Comparison of ENCODE assay signal across 17 cellular contexts in the genomic region with DNA sequence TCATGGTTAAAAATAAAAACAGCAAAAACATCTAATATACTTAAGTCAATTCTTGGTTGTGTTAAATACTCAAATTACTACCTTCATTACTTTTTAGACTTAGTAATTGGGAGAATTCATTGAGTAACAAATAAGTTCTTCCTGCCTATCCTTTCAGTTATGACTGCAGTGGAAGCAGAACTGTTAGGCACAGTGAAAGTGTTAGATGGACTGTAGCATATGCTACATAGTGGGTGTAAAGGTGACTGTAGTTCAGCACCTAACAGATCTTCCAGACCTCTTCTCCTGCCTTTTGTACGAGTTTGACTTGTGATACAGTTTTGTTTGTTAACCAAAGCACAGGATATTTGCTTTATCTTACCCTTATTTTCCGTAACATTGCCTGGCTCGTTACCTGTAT.
DNase-seq lines count a peak whose midpoint lies in the region; ATAC-seq, FAIRE-seq and TF ChIP-seq lines count a peak whose summit lies in the region.
"Had no signal": no experiment of that assay in that cellular context is flagged by ENCODE, and none has a peak within 500 bp of the region (broad histone marks: within the 10 kb centered on the region; RNA-seq: fewer than 3 reads in every experiment).

No MANE protein-coding gene starts in this region.

- H3K36me3 Mint-ChIP-seq in astrocyte (ENCODE audit: low read depth, unreplicated experiment) = no peaks in the 10 kb centered on the region

- H3K9me3 ChIP-seq in astrocyte (ENCODE audit: insufficient read depth, low read depth, low read length) = no peaks in the 10 kb centered on the region
- H3K9me3 ChIP-seq in right atrium auricular region = no peaks in the 10 kb centered on the region

- H3K9me3 Mint-ChIP-seq in stimulated activated naive CD8-positive, alpha-beta T cell treated with anti-CD3 and anti-CD28 coated beads, Interleukin-15, amount 100 ng/mL, for 72 hours = no peaks in the 10 kb centered on the region
- no peaks in the 10 kb centered on the region for H3K9me3 Mint-ChIP-seq in astrocyte (ENCODE audit: unreplicated experiment)
- H3K9me3 Mint-ChIP-seq: CD4-positive, alpha-beta T cell; HFFc6 had no signal

- no peak overlapping the region for H2AFZ ChIP-seq in astrocyte (ENCODE audit: low read depth, low read length)

- peaks cover 2% of the 10 kb centered on the region for H3K4me1 ChIP-seq in astrocyte (ENCODE audit: insufficient read depth, low read length)
- H3K4me1 ChIP-seq in right atrium auricular region = no peaks in the 10 kb centered on the region

- no peak overlapping the region for H3K9ac ChIP-seq in astrocyte (ENCODE audit: low read length)

- H3K27me3 ChIP-seq in astrocyte (ENCODE audit: insufficient read depth, low read length) (no peaks in the 10 kb centered on the region), right atrium auricular region (no peaks in the 10 kb centered on the region)

- ATAC-seq in stimulated activated naive CD8-positive, alpha-beta T cell treated with anti-CD3 and anti-CD28 coated beads, Interleukin-15, amount 100 ng/mL, for 72 hours = peak; percentile 76
- no peak for ATAC-seq in stimulated activated naive CD8-positive, alpha-beta T cell treated with anti-CD3 and anti-CD28 coated beads, Interleukin-15, Interleukin-2, amounts not matched to agents 100 U/mL and 50 U/mL, for 24 hours
- ATAC-seq in HG03565 (IDR thresholded peaks at IDR 0.05; ENCODE audit: unreplicated experiment) = peak; percentile 31
- ATAC-seq: HepG2 had no signal

- H3K27me3 Mint-ChIP-seq in stimulated activated naive CD8-positive, alpha-beta T cell treated with anti-CD3 and anti-CD28 coated beads, Interleukin-15, amount 100 ng/mL, for 72 hours = no peaks in the 10 kb centered on the region
- H3K27me3 Mint-ChIP-seq in astrocyte (ENCODE audit: low read depth, unreplicated experiment) = no peaks in the 10 kb centered on the region
- H3K27me3 Mint-ChIP-seq: B cell; CD4-positive, alpha-beta T cell had no signal

- H3K4me2 ChIP-seq in astrocyte (ENCODE audit: low read length) = peak overlapping the region; percentile 36

- H3K79me2 ChIP-seq in astrocyte (ENCODE audit: insufficient read depth, low read length) = no peaks in the 10 kb centered on the region

- H3K4me3 Mint-ChIP-seq in stimulated activated naive CD8-positive, alpha-beta T cell treated with anti-CD3 and anti-CD28 coated beads, Interleukin-15, amount 100 ng/mL, for 72 hours = no peak overlapping the region
- H3K4me3 Mint-ChIP-seq in astrocyte (ENCODE audit: unreplicated experiment) = no peak overlapping the region
- H3K4me3 Mint-ChIP-seq: B cell; CD4-positive, alpha-beta T cell; HFFc6 had no signal

- DNase-seq in stimulated activated naive CD8-positive, alpha-beta T cell treated with anti-CD3 and anti-CD28 coated beads, Interleukin-15, amount 100 ng/mL, for 72 hours = no peak
- no peak for DNase-seq in stimulated activated naive CD8-positive, alpha-beta T cell treated with anti-CD3 and anti-CD28 coated beads, Interleukin-15, Interleukin-2, amounts not matched to agents 100 U/mL and 50 U/mL, for 24 hours
- DNase-seq in astrocyte (ENCODE audit: low read depth) = no peak
- DNase-seq in HK-2 (ENCODE audit: unreplicated experiment) = no peak
- no peak for DNase-seq in anterior cingulate cortex (lab: John Stamatoyannopoulos, UW)
- no peak for DNase-seq in right atrium auricular region (ENCODE audit: low spot score)
- DNase-seq: C1 segment of cervical spinal cord; Calu3; CD4-positive, alpha-beta T cell; DMS 273 treated with DMSO at 0.1 percent for 48 hours had no signal

- no peak overlapping the region for H3K27ac Mint-ChIP-seq in stimulated activated naive CD8-positive, alpha-beta T cell treated with anti-CD3 and anti-CD28 coated beads, Interleukin-15, amount 100 ng/mL, for 72 hours
- no peak overlapping the region for H3K27ac Mint-ChIP-seq in astrocyte (ENCODE audit: unreplicated experiment)
- H3K27ac Mint-ChIP-seq: B cell; CD4-positive, alpha-beta T cell; HFFc6 had no signal

- peaks cover 7% of the 10 kb centered on the region for H3K4me1 Mint-ChIP-seq in stimulated activated naive CD8-positive, alpha-beta T cell treated with anti-CD3 and anti-CD28 coated beads, Interleukin-15, amount 100 ng/mL, for 72 hours
- peaks cover 7% of the 10 kb centered on the region for H3K4me1 Mint-ChIP-seq in astrocyte (ENCODE audit: low read depth, unreplicated experiment)

- H3K36me3 ChIP-seq in astrocyte (ENCODE audit: insufficient read depth, low read length) (no peaks in the 10 kb centered on the region), right atrium auricular region (no peaks in the 10 kb centered on the region)

- H3K4me3 ChIP-seq in astrocyte (ENCODE audit: insufficient read depth, low read depth, low read length) (no peak overlapping the region), right atrium auricular region (no peak overlapping the region)

- H4K20me1 ChIP-seq in astrocyte (ENCODE audit: insufficient read depth, low read length) = no peaks in the 10 kb centered on the region

- no peak overlapping the region for H3K27ac ChIP-seq in astrocyte (ENCODE audit: low read depth, low read length)
- no peak overlapping the region for H3K27ac ChIP-seq in right atrium auricular region

- FAIRE-seq in astrocyte (lab: Jason Lieb, UNC) = no peak
- FAIRE-seq: A204.1, GM18507, HepG2, HTR-8/SVneo had no signal

- TF ChIP-seq CTCF in astrocyte (IDR thresholded peaks at IDR 0.05; ENCODE audit: insufficient read depth, low read depth, low read length) = no peak
- TF ChIP-seq CTCF in right atrium auricular region (IDR thresholded peaks at IDR 0.05) = no peak
